In the genomic region with DNA sequence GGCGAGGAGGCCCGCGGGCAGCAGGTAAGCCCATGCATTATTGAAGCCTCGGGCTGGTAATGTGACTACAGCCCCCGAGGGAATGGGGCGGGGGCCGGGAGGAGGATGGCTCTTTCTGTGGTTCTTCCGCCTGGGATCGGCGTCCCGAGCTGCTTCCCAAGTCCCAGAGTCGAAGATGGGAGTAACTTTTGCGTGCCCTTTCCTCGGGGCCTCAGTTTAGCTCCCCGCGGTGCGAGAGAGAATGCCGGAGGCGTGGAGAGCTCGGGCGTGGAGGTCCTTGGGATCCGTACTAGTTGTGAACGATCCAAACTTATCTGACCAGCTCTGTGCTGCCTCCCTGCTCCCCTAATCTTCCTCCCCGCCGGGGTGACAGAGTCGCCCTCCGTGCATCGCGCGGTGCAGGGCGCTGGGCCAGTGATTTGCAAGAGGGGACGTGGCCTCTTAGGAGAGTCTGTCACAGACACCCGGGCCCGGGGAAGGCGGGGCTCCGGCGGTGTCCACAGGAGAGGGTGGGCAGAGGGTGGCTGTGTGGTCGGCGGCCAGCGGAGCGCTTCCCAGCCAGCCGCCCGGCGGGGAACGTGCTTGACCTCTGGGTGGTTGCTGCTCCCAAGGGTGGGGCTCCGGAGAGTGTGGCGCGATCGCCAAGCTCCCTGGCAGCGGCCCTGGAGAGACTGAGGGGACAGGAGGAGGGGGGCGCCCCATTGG, we compare ENCODE assay signal across 8 cellular contexts. TPM values are rescaled to one million over a fixed set of nuclear protein-coding genes. Genes with fewer than 3 reads are reported as not detected.
DNase-seq lines count a peak whose midpoint lies in the region; TF ChIP-seq lines count a peak whose summit lies in the region.

No MANE protein-coding gene starts in this region.

- H3K9me3 ChIP-seq in HAP-1 = no peaks in the 10 kb centered on the region
- H3K9me3 ChIP-seq in tibial nerve = no peaks in the 10 kb centered on the region

- peak overlapping the region; percentile 64 for H3K27ac Mint-ChIP-seq in activated T-helper 1 cell treated with anti-CD3 and anti-CD28 coated beads, Interleukin-12 subunit alpha, Interleukin-12 subunit beta, Interleukin-2, Interleukin-4 antibody, amounts not matched to agents 30 ng/mL and 10 ng/mL and 1 ng/mL, durations not matched to agents 14 hours and 24 hours and 36 hours

- no peak for TF ChIP-seq CTCF in fibroblast of mammary gland (conservative IDR thresholded peaks at IDR 0.05; ENCODE audit: control insufficient read depth, insufficient read depth, low read depth, low read length)
- no peak for TF ChIP-seq CTCF in tibial nerve (IDR thresholded peaks at IDR 0.05)

- DNase-seq in GM04503 (ENCODE audit: low read depth) = peak; percentile 28
- peak; percentile 12 to 69 for DNase-seq in HAP-1 (ENCODE audit: low spot score in 2 of 2)
- DNase-seq in NCI-H69 (lab: John Stamatoyannopoulos, UW) = peak; percentile 50
- DNase-seq in activated T-helper 1 cell treated with anti-CD3 and anti-CD28 coated beads, Interleukin-12 subunit alpha, Interleukin-12 subunit beta, Interleukin-2, Interleukin-4 antibody, amounts not matched to agents 30 ng/mL and 10 ng/mL and 1 ng/mL, durations not matched to agents 14 hours and 24 hours and 36 hours (ENCODE audit: low spot score) = peak; percentile 17
- peak; percentile 45 for DNase-seq in fibroblast of mammary gland (ENCODE audit: low read depth)
- DNase-seq in myocyte (ENCODE audit: low read depth) = peak; percentile 89
- peak; percentile 49 to 57 for DNase-seq in tibial nerve (ENCODE audit: low spot score in 2 of 2)
- DNase-seq in COLO829 (ENCODE audit: low spot score) = no peak

- peak in 1 of 2 donors; percentile 21 for TF ChIP-seq EP300 in tibial nerve (IDR thresholded peaks at IDR 0.05)

- intact Hi-C loops in activated T-helper 1 cell treated with anti-CD3 and anti-CD28 coated beads, Interleukin-12 subunit alpha, Interleukin-12 subunit beta, Interleukin-2, Interleukin-4 antibody, amounts not matched to agents 30 ng/mL and 10 ng/mL and 1 ng/mL, durations not matched to agents 14 hours and 24 hours and 36 hours (cut with micrococcal nuclease) = loop anchor here (1.0 to 5.0 kb wide), 11 partner anchors 20 to 196 kb away; a partner anchor contains a TSS

- H3K9me3 Mint-ChIP-seq in activated T-helper 1 cell treated with anti-CD3 and anti-CD28 coated beads, Interleukin-12 subunit alpha, Interleukin-12 subunit beta, Interleukin-2, Interleukin-4 antibody, amounts not matched to agents 30 ng/mL and 10 ng/mL and 1 ng/mL, durations not matched to agents 14 hours and 24 hours and 36 hours = no peaks in the 10 kb centered on the region

- no peak for TF ChIP-seq POLR2A in tibial nerve (IDR thresholded peaks at IDR 0.05)

- in situ Hi-C loops in HAP-1 (cut with MboI; ENCODE audit: low sequenced_read_pairs) = no loop called here

- peak overlapping the region; percentile 84 to 99 (median 96) for H3K27ac ChIP-seq in tibial nerve

- H3K27me3 ChIP-seq in HAP-1 (ENCODE audit: low read depth) (no peaks in the 10 kb centered on the region), tibial nerve (no peaks in the 10 kb centered on the region)

- peaks cover 19% of the 10 kb centered on the region for H3K4me1 Mint-ChIP-seq in activated T-helper 1 cell treated with anti-CD3 and anti-CD28 coated beads, Interleukin-12 subunit alpha, Interleukin-12 subunit beta, Interleukin-2, Interleukin-4 antibody, amounts not matched to agents 30 ng/mL and 10 ng/mL and 1 ng/mL, durations not matched to agents 14 hours and 24 hours and 36 hours (ENCODE audit: low read depth)

- H3K4me1 ChIP-seq in HAP-1 = peaks cover 6% of the 10 kb centered on the region; the same call in 1 of the 2 replicates
- peaks cover 0 to 37% (median 9%) of the 10 kb centered on the region in 4 donors for H3K4me1 ChIP-seq in tibial nerve

- H3K4me3 Mint-ChIP-seq in activated T-helper 1 cell treated with anti-CD3 and anti-CD28 coated beads, Interleukin-12 subunit alpha, Interleukin-12 subunit beta, Interleukin-2, Interleukin-4 antibody, amounts not matched to agents 30 ng/mL and 10 ng/mL and 1 ng/mL, durations not matched to agents 14 hours and 24 hours and 36 hours = peak overlapping the region; percentile 93

- H3K36me3 Mint-ChIP-seq in activated T-helper 1 cell treated with anti-CD3 and anti-CD28 coated beads, Interleukin-12 subunit alpha, Interleukin-12 subunit beta, Interleukin-2, Interleukin-4 antibody, amounts not matched to agents 30 ng/mL and 10 ng/mL and 1 ng/mL, durations not matched to agents 14 hours and 24 hours and 36 hours (ENCODE audit: low read depth) = peaks cover 3% of the 10 kb centered on the region

- WGBS in tibial nerve, 2 donors = 0 to 2% methylated on average over 26 to 30 of the region's 51 CpGs

- H3K27me3 Mint-ChIP-seq in activated T-helper 1 cell treated with anti-CD3 and anti-CD28 coated beads, Interleukin-12 subunit alpha, Interleukin-12 subunit beta, Interleukin-2, Interleukin-4 antibody, amounts not matched to agents 30 ng/mL and 10 ng/mL and 1 ng/mL, durations not matched to agents 14 hours and 24 hours and 36 hours (ENCODE audit: insufficient read depth) = peaks cover 33% of the 10 kb centered on the region

- H3K4me3 ChIP-seq in HAP-1 = peak overlapping the region; percentile 71
- H3K4me3 ChIP-seq in fibroblast of mammary gland (ENCODE audit: control insufficient read depth, low read depth, low read length) = peak overlapping the region; percentile 87
- peak overlapping the region; percentile 65 to 96 (median 85) for H3K4me3 ChIP-seq in tibial nerve

- H3K36me3 ChIP-seq in HAP-1 (replicated peaks) (no peaks in the 10 kb centered on the region), tibial nerve (peaks cover 0 to 4% (median 0%) of the 10 kb centered on the region in 3 donors)

RNA-seq across cellular contexts. Expression of a gene that starts 0.8 kb away (rescaled TPM):
- total RNA-seq in activated T-helper 1 cell treated with anti-CD3 and anti-CD28 coated beads, Interleukin-12 subunit alpha, Interleukin-12 subunit beta, Interleukin-2, Interleukin-4 antibody, amounts not matched to agents 30 ng/mL and 10 ng/mL and 1 ng/mL, durations not matched to agents 14 hours and 24 hours and 36 hours = 48.3 and 50.6 TPM in 2 replicates
- total RNA-seq in myocyte (56.8 and 103 TPM in 2 replicates), tibial nerve (100 to 1,000 TPM; 279 to 370 (median 307) TPM)
- 18.2 TPM for polyA plus RNA-seq in myocyte (2012)
